Comparison of ENCODE assay signal across 7 cellular contexts in genomic region chr12:98955284-98955683, GRCh38.
DNase-seq lines count a peak whose midpoint lies in the region; ATAC-seq, FAIRE-seq and TF ChIP-seq lines count a peak whose summit lies in the region.

No MANE protein-coding gene starts in this region.

- FAIRE-seq in bronchial epithelial cell (lab: Jason Lieb, UNC), result no peak

- WGBS in stomach, 5 donors, result 38 to 50% (median 43%) methylated on average over 4 of the region's 4 CpGs

- peak; percentile 91 for ATAC-seq in GM21528 (IDR thresholded peaks at IDR 0.05; ENCODE audit: low FRiP score, unreplicated experiment)

- TF ChIP-seq CTCF in GM12872 (IDR thresholded peaks at IDR 0.05; ENCODE audit: insufficient read depth, low read depth, low read length) (peak; percentile 71), bronchial epithelial cell (IDR thresholded peaks at IDR 0.05; ENCODE audit: insufficient read depth, low read length, severe bottlenecking) (peak; percentile 34), stomach (IDR thresholded peaks at IDR 0.05) (no peak)

- H3K27me3 ChIP-seq in bronchial epithelial cell (ENCODE audit: control insufficient read depth, insufficient read depth, low read length) (no peaks in the 10 kb centered on the region), stomach (no peaks in the 10 kb centered on the region)

- intact Hi-C loops in stomach (cut with DNase I; ENCODE audit: low total_unique reads), result no loop called here

- no peaks in the 10 kb centered on the region for H3K4me1 ChIP-seq in stomach

- DNase-seq in LHCN-M2 (ENCODE audit: low read depth) (peak; percentile 2), bronchial epithelial cell (ENCODE audit: low read depth) (peak; percentile 41), hypothalamus (lab: John Stamatoyannopoulos, UW) (no peak), DMS79 (lab: John Stamatoyannopoulos, UW) (no peak), stomach (no peak)

- H3K27ac ChIP-seq in stomach, result no peak overlapping the region

- H3K4me3 ChIP-seq in bronchial epithelial cell (ENCODE audit: low read depth, low read length), result no peak overlapping the region
- H3K4me3 ChIP-seq in stomach, result no peak overlapping the region

- no peak for TF ChIP-seq POLR2A in stomach (IDR thresholded peaks at IDR 0.05)

- TF ChIP-seq EP300 in stomach (IDR thresholded peaks at IDR 0.05), result no peak

- no peaks in the 10 kb centered on the region for H3K9me3 ChIP-seq in stomach

- H3K36me3 ChIP-seq in bronchial epithelial cell (ENCODE audit: control insufficient read depth, insufficient read depth, low read length) (no peaks in the 10 kb centered on the region), stomach (no peaks in the 10 kb centered on the region)

Comparison
In these comparisons a context has a peak if more than half of its experiments do, and no peak if none do; other contexts are left out.
1. CTCF ChIP-seq: peak in GM12872 (single experiment) and bronchial epithelial cell (single experiment); none in stomach (0 of 7).
2. DNase-seq: peak in LHCN-M2 (single experiment) and bronchial epithelial cell (single experiment); none in hypothalamus (0 of 51), DMS79 (single experiment) and stomach (single experiment).